ENCODE assay signal across 25 cellular contexts in genomic region chr10:31431021-31431420, GRCh38.
"Had no signal": no experiment of that assay in that cellular context is flagged by ENCODE, and none has a peak within 500 bp of the region (broad histone marks: within the 10 kb centered on the region; RNA-seq: fewer than 3 reads in every experiment).

No MANE protein-coding gene starts in this region.

- H3K27ac ChIP-seq: colonic mucosa, coronary artery, dorsolateral prefrontal cortex, epithelial cell of prostate, esophagus muscularis mucosa, esophagus squamous epithelium, foreskin keratinocyte, gastroesophageal sphincter, heart right ventricle had no signal

- H3K36me3 ChIP-seq: colonic mucosa, esophagus muscularis mucosa, esophagus squamous epithelium, gastrocnemius medialis, gastroesophageal sphincter, heart right ventricle had no signal

- H3K27me3 Mint-ChIP-seq: dendritic cell treated with granulocyte-macrophage colony-stimulating factor and Interleukin-4, amounts not matched to agents 40 ng/mL and 50 ng/mL, for 4 days; effector memory CD8-positive, alpha-beta T cell had no signal

- H3K27me3 ChIP-seq: colonic mucosa, dorsolateral prefrontal cortex, esophagus muscularis mucosa, esophagus squamous epithelium, foreskin keratinocyte, gastrocnemius medialis, gastroesophageal sphincter, heart right ventricle had no signal

- ATAC-seq: effector memory CD8-positive, alpha-beta T cell; esophagus mucosa; foreskin keratinocyte; gastrocnemius medialis; gastroesophageal sphincter; heart right ventricle had no signal

- H3K4me3 Mint-ChIP-seq: dendritic cell treated with granulocyte-macrophage colony-stimulating factor and Interleukin-4, amounts not matched to agents 40 ng/mL and 50 ng/mL, for 4 days; effector memory CD8-positive, alpha-beta T cell; endodermal cell had no signal

- H3K4me1 Mint-ChIP-seq: endodermal cell had no signal

- FAIRE-seq: endothelial cell of umbilical vein had no signal

- H3K4me3 ChIP-seq: colonic mucosa, coronary artery, dorsolateral prefrontal cortex, esophagus muscularis mucosa, esophagus squamous epithelium, gastrocnemius medialis, gastroesophageal sphincter, heart right ventricle had no signal

- H3K4me1 ChIP-seq: colonic mucosa, foreskin keratinocyte had no signal

- H3K27ac Mint-ChIP-seq: dendritic cell treated with granulocyte-macrophage colony-stimulating factor and Interleukin-4, amounts not matched to agents 40 ng/mL and 50 ng/mL, for 4 days; effector memory CD8-positive, alpha-beta T cell; endodermal cell had no signal

- DNase-seq: colonic mucosa; cortex of kidney; dermis blood vessel endothelial cell; dorsolateral prefrontal cortex; effector CD4-positive, alpha-beta T cell; effector CD8-positive, alpha-beta T cell; effector memory CD4-positive, alpha-beta T cell; effector memory CD8-positive, alpha-beta T cell; endodermal cell; erythroblast; esophagus squamous epithelium; foreskin fibroblast; foreskin keratinocyte; foreskin melanocyte; gastrocnemius medialis; glutamatergic neuron; head of caudate nucleus; heart right ventricle had no signal

- H3K9me3 ChIP-seq: colonic mucosa, esophagus muscularis mucosa, esophagus squamous epithelium, gastroesophageal sphincter had no signal
